Comparison of ENCODE assay signal across 10 cellular contexts in genomic region chr1:147892216-147892615, GRCh38. TPM values are rescaled to one million over a fixed set of nuclear protein-coding genes. Genes with fewer than 3 reads are reported as not detected.
DNase-seq lines count a peak whose midpoint lies in the region; ATAC-seq, FAIRE-seq and TF ChIP-seq lines count a peak whose summit lies in the region.
"Had no signal": no experiment of that assay in that cellular context is flagged by ENCODE, and none has a peak within 500 bp of the region (broad histone marks: within the 10 kb centered on the region; RNA-seq: fewer than 3 reads in every experiment).

No MANE protein-coding gene starts in this region.

- FAIRE-seq in D721Med (lab: Jason Lieb, UNC), result no peak

- H3K4me1 Mint-ChIP-seq in T-cell, result peaks cover 3 to 12% (median 4%) of the 10 kb centered on the region in 3 donors
- peaks cover 18% of the 10 kb centered on the region for H3K4me1 Mint-ChIP-seq in mesothelial cell of epicardium

- no peak for ATAC-seq in T-cell (replicated peaks in 1 of 4)
- ATAC-seq in GM21528 (IDR thresholded peaks at IDR 0.05; ENCODE audit: low FRiP score, unreplicated experiment), result no peak
- no peak for ATAC-seq in GM18520 (IDR thresholded peaks at IDR 0.05; ENCODE audit: unreplicated experiment)

- H3K4me3 Mint-ChIP-seq in T-cell (no peak overlapping the region), mesothelial cell of epicardium (no peak overlapping the region)

- DNase-seq in D721Med (ENCODE audit: insufficient read length, low spot score) (no peak), H4 (ENCODE audit: low spot score) (peak; percentile 13), SK-MEL-5 (ENCODE audit: low read depth, low spot score) (peak; percentile 78), iPS DF 6.9 (ENCODE audit: low read depth, low spot score) (peak; percentile 9), T-cell (no peak), mesothelial cell of epicardium (ENCODE audit: low spot score in 2 of 2, unreplicated experiment in 2 of 2) (no peak)

- H3K36me3 Mint-ChIP-seq in T-cell, result no peaks in the 10 kb centered on the region
- no peaks in the 10 kb centered on the region for H3K36me3 Mint-ChIP-seq in mesothelial cell of epicardium

- no CpG with 5 or more reads among the region's 5 CpGs for WGBS in iPS DF 6.9 (ENCODE audit: insufficient coverage, insufficient read length)

- peak; percentile 23 for TF ChIP-seq CTCF in D721Med (IDR thresholded peaks at IDR 0.05; ENCODE audit: insufficient read depth, missing control alignments)
- TF ChIP-seq CTCF in mesothelial cell of epicardium (IDR thresholded peaks at IDR 0.05; ENCODE audit: unreplicated experiment), result no peak

- no peaks in the 10 kb centered on the region for H3K4me1 ChIP-seq in iPS DF 6.9 (ENCODE audit: control insufficient read depth, insufficient read depth, low read length)

- H3K27ac Mint-ChIP-seq in T-cell (no peak overlapping the region), mesothelial cell of epicardium (no peak overlapping the region)

- H3K36me3 ChIP-seq in iPS DF 6.9 (ENCODE audit: control insufficient read depth, insufficient read depth, low read length), result no peaks in the 10 kb centered on the region

- in situ Hi-C loops in SK-MEL-5 (cut with HindIII; ENCODE audit: low pct_unique_long_range_greater_than_20kb, low sequenced_read_pairs), result no loop called here

- no peak overlapping the region for H3K4me3 ChIP-seq in iPS DF 6.9 (ENCODE audit: low read length)

- H3K27ac ChIP-seq in iPS DF 6.9 (ENCODE audit: low read length), result no peak overlapping the region

- H3K27me3 Mint-ChIP-seq in T-cell (peaks cover 0 to 4% of the 10 kb centered on the region in 2 donors), mesothelial cell of epicardium (ENCODE audit: low read depth) (peaks cover 6% of the 10 kb centered on the region)

- H3K27me3 ChIP-seq in iPS DF 6.9 (ENCODE audit: control insufficient read depth, insufficient read depth, low read length), result no peaks in the 10 kb centered on the region

- POLR2A ChIA-PET in T-cell (lab: Charles Lee), result no interaction called here

- CTCF ChIA-PET in T-cell (lab: Charles Lee), result interaction anchor here (0.5 to 1.8 kb wide), 17 partner anchors 9 to 619 kb away, joined by 3 to 31 read pairs (median 5); no protein-coding TSS in a partner anchor

- no peaks in the 10 kb centered on the region for H3K9me3 ChIP-seq in iPS DF 6.9 (ENCODE audit: control insufficient read depth, insufficient read depth, low read length)

- H3K9me3 Mint-ChIP-seq in T-cell, result no peaks in the 10 kb centered on the region
- no peaks in the 10 kb centered on the region for H3K9me3 Mint-ChIP-seq in mesothelial cell of epicardium

RNA-seq across cellular contexts. Expression of gene GJA8, which starts 10.4 kb away (rescaled TPM):
- not detected in 2 replicates for total RNA-seq in H4 (2014; rRNA removed; shearing (Covaris generic))
- not detected in 2 replicates for total RNA-seq in SK-MEL-5 (2014; rRNA removed; shearing (Covaris generic))
- not detected in 2 replicates for polyA plus RNA-seq in SK-MEL-5 (2015; cell fraction: cytosol; rRNA removed)
- not detected in 2 replicates for polyA plus RNA-seq in SK-MEL-5 (2015; cell fraction: nucleus; rRNA removed)
- not detected for total RNA-seq in T-cell
- total RNA-seq in mesothelial cell of epicardium, result not detected in 3 replicates
- total RNA-seq: activated CD8-positive, alpha-beta memory T cell treated with anti-CD3 and anti-CD28 coated beads for 36 hours; dermis microvascular lymphatic vessel endothelial cell had no signal

RNA-seq across cellular contexts. Expression of gene GPR89B, which starts 36.0 kb away (rescaled TPM):
- total RNA-seq in H4 (2014; rRNA removed; shearing (Covaris generic)), result 12.3 and 15.2 TPM in 2 replicates
- total RNA-seq in SK-MEL-5 (2014; rRNA removed; shearing (Covaris generic)), result 30.8 and 34.4 TPM in 2 replicates
- polyA plus RNA-seq in SK-MEL-5 (2015; cell fraction: cytosol; rRNA removed), result 10.4 and 17.0 TPM in 2 replicates
- polyA plus RNA-seq in SK-MEL-5 (2015; cell fraction: nucleus; rRNA removed), result 126 and 175 TPM in 2 replicates
- 10 to 100 TPM; 18.2 to 25.5 (median 22.2) TPM for total RNA-seq in T-cell
- 19.3 to 22.9 TPM (median 21.2 TPM) in 3 replicates for total RNA-seq in mesothelial cell of epicardium

Comparison
In these comparisons a context has a peak if more than half of its experiments do, and no peak if none do; other contexts are left out.
1. DNase-seq: peak in H4 (single experiment), SK-MEL-5 (single experiment) and iPS DF 6.9 (single experiment); none in D721Med (single experiment), T-cell (0 of 34) and mesothelial cell of epicardium (0 of 2).